In the genomic region with DNA sequence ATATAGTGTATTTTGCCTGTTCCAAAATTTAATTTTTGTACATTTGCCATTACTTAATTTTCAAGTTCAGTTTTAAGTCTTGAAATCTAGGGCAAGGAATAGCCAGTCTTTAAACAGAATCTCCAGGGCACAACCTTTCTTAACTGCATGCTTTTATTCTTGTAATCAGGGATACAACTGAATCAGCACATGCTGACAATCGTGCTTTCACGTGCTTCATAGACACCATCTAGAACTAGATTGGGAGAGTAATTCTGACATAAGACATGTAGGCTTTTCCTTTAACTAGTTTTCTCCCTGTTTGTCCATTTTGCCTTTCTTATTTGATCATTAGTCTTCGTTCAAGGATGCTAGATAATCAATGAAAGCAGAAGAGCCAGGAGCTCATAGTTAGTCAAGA, we compare ENCODE assay signal across 7 cellular contexts.
"Had no signal": no experiment of that assay in that cellular context is flagged by ENCODE, and none has a peak within 500 bp of the region (broad histone marks: within the 10 kb centered on the region; RNA-seq: fewer than 3 reads in every experiment).

No MANE protein-coding gene starts in this region.

- H2AFZ ChIP-seq: GM23248 had no signal

- H3K27ac ChIP-seq: GM23248, KMS-11 had no signal

- DNase-seq: GM23248, GOT3, H7, HCEC 1CT, IMR-90, KBM-7 had no signal

- H3K4me2 ChIP-seq: KMS-11 had no signal

- H3K4me3 ChIP-seq: GM23248 had no signal

- H3K9ac ChIP-seq: GM23248, KMS-11 had no signal
